ENCODE assay signal across 8 cellular contexts in genomic region chr12:123043536-123044001, GRCh38.
A peak's percentile ranks its signal among the peaks of the same experiment; 100 is the strongest.
DNase-seq lines count a peak whose midpoint lies in the region; ATAC-seq and TF ChIP-seq lines count a peak whose summit lies in the region.

No MANE protein-coding gene starts in this region.

- H3K4me2 ChIP-seq in OCI-LY7 (ENCODE audit: low read length), result peak overlapping the region; percentile 17; the same call in 1 of the 2 replicates

- DNase-seq in C1 segment of cervical spinal cord (lab: John Stamatoyannopoulos, UW), result peak in 9 of 14 donors; percentile 19 to 55 (median 34)
- DNase-seq in OCI-LY7 (ENCODE audit: low spot score), result peak; percentile 79
- DNase-seq in activated T-cell treated with anti-CD3 and anti-CD28 coated beads, Interleukin-2, amount 50 U/mL, for 48 hours, result peak; percentile 81 to 85
- DNase-seq in esophagus muscularis mucosa (ENCODE audit: extremely low spot score), result no peak
- DNase-seq in naive thymus-derived CD4-positive, alpha-beta T cell, result peak; percentile 36 to 83 (median 71)
- DNase-seq in stimulated activated CD8-positive, alpha-beta memory T cell treated with anti-CD3 and anti-CD28 coated beads, Interleukin-7, amount 100 ng/mL, for 48 hours (ENCODE audit: extremely low read depth in 1 of 2, low read depth in 1 of 2), result peak; percentile 59 to 79

- H3K36me3 Mint-ChIP-seq in naive thymus-derived CD4-positive, alpha-beta T cell, result no peaks in the 10 kb centered on the region

- no peak for TF ChIP-seq POLR2A in esophagus muscularis mucosa (IDR thresholded peaks at IDR 0.05; ENCODE audit: low read depth)

- no peaks in the 10 kb centered on the region for H3K9me3 Mint-ChIP-seq in naive thymus-derived CD4-positive, alpha-beta T cell

- no peaks in the 10 kb centered on the region for H3K79me2 ChIP-seq in OCI-LY7 (ENCODE audit: insufficient read depth, low read depth, low read length)

- TF ChIP-seq CTCF in OCI-LY7 (conservative IDR thresholded peaks at IDR 0.05; ENCODE audit: low read length) (peak; percentile 80), esophagus muscularis mucosa (IDR thresholded peaks at IDR 0.05) (peak; percentile 79 to 86 (median 81))

- intact Hi-C loops in OCI-LY7 (cut with micrococcal nuclease; ENCODE audit: unreplicated experiment) (loop anchor here (1.0 to 10.0 kb wide), 2 partner anchors 111 to 195 kb away; partner anchors contain the start of gene PITPNM2), esophagus muscularis mucosa (cut with DNase I) (loop anchor here (1.0 to 2.0 kb wide), 2 partner anchors 108 to 195 kb away; partner anchors contain the start of gene PITPNM2)
- intact Hi-C loops in naive thymus-derived CD4-positive, alpha-beta T cell (cut with micrococcal nuclease), result loop anchor here (1.0 to 2.0 kb wide), 8 partner anchors 15 to 539 kb away; partner anchors contain the start of genes PITPNM2 (in 2 of the 2) and SBNO1 (in 1 of the 2)

- CTCF ChIA-PET in OCI-LY7 (lab: Charles Lee; ENCODE audit: unreplicated experiment), result interaction anchor here (0.5 kb wide), 1 partner anchor 17 kb away, joined by 3 read pairs; no protein-coding TSS in a partner anchor
- CTCF ChIA-PET in naive thymus-derived CD4-positive, alpha-beta T cell (lab: Charles Lee), result interaction anchor here (0.6 to 5.9 kb wide), 22 partner anchors 8 to 207 kb away, joined by 3 to 75 read pairs (median 4); partner anchors contain the start of gene PITPNM2

- no peaks in the 10 kb centered on the region for H4K20me1 ChIP-seq in OCI-LY7 (ENCODE audit: insufficient read depth, low read length)

- no peak for TF ChIP-seq EP300 in esophagus muscularis mucosa (IDR thresholded peaks at IDR 0.05)

- H3K4me3 Mint-ChIP-seq in naive thymus-derived CD4-positive, alpha-beta T cell, result peak overlapping the region in 9 of 10 donors; percentile 13 to 69 (median 56)

- H3K27ac Mint-ChIP-seq in naive thymus-derived CD4-positive, alpha-beta T cell, result peak overlapping the region; percentile 40 to 95 (median 84)

- H3K9me3 ChIP-seq in OCI-LY7 (ENCODE audit: low read length) (no peaks in the 10 kb centered on the region), esophagus muscularis mucosa (no peaks in the 10 kb centered on the region)
- H3K9me3 ChIP-seq in naive thymus-derived CD4-positive, alpha-beta T cell (ENCODE audit: control insufficient read depth in 2 of 3, low read length in 3 of 3), result no peaks in the 10 kb centered on the region

- H3K9me2 ChIP-seq in OCI-LY7 (ENCODE audit: insufficient read depth, low read length), result no peaks in the 10 kb centered on the region

- H3K27me3 ChIP-seq in esophagus muscularis mucosa, result no peaks in the 10 kb centered on the region
- H3K27me3 ChIP-seq in naive thymus-derived CD4-positive, alpha-beta T cell (ENCODE audit: control insufficient read depth in 2 of 2, insufficient read depth in 2 of 2, low read length in 2 of 2), result no peaks in the 10 kb centered on the region

- no CpG with 5 or more reads among the region's 7 CpGs for WGBS in esophagus muscularis mucosa

- H3K4me3 ChIP-seq in OCI-LY7 (ENCODE audit: low read depth, low read length, poor library complexity, severe bottlenecking) (no peak overlapping the region), esophagus muscularis mucosa (no peak overlapping the region)
- H3K4me3 ChIP-seq in naive thymus-derived CD4-positive, alpha-beta T cell (ENCODE audit: low read length), result no peak overlapping the region

- H3K27ac ChIP-seq in OCI-LY7 (ENCODE audit: low read depth, low read length, poor library complexity, severe bottlenecking) (no peak overlapping the region), esophagus muscularis mucosa (replicated peaks in 1 of 4) (peak overlapping the region; percentile 68 to 79 (median 76))
- peak overlapping the region; percentile 38 for H3K27ac ChIP-seq in naive thymus-derived CD4-positive, alpha-beta T cell (ENCODE audit: low read depth, low read length)

- H3K36me3 ChIP-seq in OCI-LY7 (ENCODE audit: insufficient read depth, low read length), result no peaks in the 10 kb centered on the region
- no peaks in the 10 kb centered on the region for H3K36me3 ChIP-seq in esophagus muscularis mucosa
- no peaks in the 10 kb centered on the region for H3K36me3 ChIP-seq in naive thymus-derived CD4-positive, alpha-beta T cell (ENCODE audit: control insufficient read depth in 2 of 3, insufficient read depth in 3 of 3, low read length in 3 of 3)

- H3K4me1 ChIP-seq in OCI-LY7 (ENCODE audit: insufficient read depth, low read length, poor library complexity, severe bottlenecking) (peaks cover 7% of the 10 kb centered on the region), esophagus muscularis mucosa (peaks cover 29 to 70% (median 48%) of the 10 kb centered on the region in 4 donors)
- peaks cover 10 to 17% of the 10 kb centered on the region in 2 donors for H3K4me1 ChIP-seq in naive thymus-derived CD4-positive, alpha-beta T cell (ENCODE audit: control insufficient read depth in 2 of 2, insufficient read depth in 2 of 2, low read length in 2 of 2)

- H3K27me3 Mint-ChIP-seq in naive thymus-derived CD4-positive, alpha-beta T cell, result no peaks in the 10 kb centered on the region

- ATAC-seq in HG02852 (IDR thresholded peaks at IDR 0.05; ENCODE audit: unreplicated experiment) (peak; percentile 44), GM21390 (IDR thresholded peaks at IDR 0.05; ENCODE audit: unreplicated experiment) (no peak)
- ATAC-seq in naive thymus-derived CD4-positive, alpha-beta T cell, result peak; percentile 92

- peaks cover 27 to 65% (median 52%) of the 10 kb centered on the region in 7 donors for H3K4me1 Mint-ChIP-seq in naive thymus-derived CD4-positive, alpha-beta T cell

- peak overlapping the region; percentile 74 for H2AFZ ChIP-seq in OCI-LY7 (ENCODE audit: low read length)

- no TSS peak for BruUV-seq in OCI-LY7 (replicated peaks; lab: Mats Ljungman, UMichigan)

- POLR2A ChIA-PET in OCI-LY7 (lab: Charles Lee), result interaction anchor here (0.7 to 1.3 kb wide), 3 partner anchors 41 to 195 kb away, joined by 3 to 4 read pairs (median 3); no protein-coding TSS in a partner anchor
- POLR2A ChIA-PET in naive thymus-derived CD4-positive, alpha-beta T cell (lab: Charles Lee), result interaction anchor here (0.6 to 5.3 kb wide), 14 partner anchors 11 to 758 kb away, joined by 3 to 33 read pairs (median 4); partner anchors contain the start of genes MPHOSPH9, MTRFR and OGFOD2
